25 cellular contexts compared by ENCODE assay signal in the genomic region with DNA sequence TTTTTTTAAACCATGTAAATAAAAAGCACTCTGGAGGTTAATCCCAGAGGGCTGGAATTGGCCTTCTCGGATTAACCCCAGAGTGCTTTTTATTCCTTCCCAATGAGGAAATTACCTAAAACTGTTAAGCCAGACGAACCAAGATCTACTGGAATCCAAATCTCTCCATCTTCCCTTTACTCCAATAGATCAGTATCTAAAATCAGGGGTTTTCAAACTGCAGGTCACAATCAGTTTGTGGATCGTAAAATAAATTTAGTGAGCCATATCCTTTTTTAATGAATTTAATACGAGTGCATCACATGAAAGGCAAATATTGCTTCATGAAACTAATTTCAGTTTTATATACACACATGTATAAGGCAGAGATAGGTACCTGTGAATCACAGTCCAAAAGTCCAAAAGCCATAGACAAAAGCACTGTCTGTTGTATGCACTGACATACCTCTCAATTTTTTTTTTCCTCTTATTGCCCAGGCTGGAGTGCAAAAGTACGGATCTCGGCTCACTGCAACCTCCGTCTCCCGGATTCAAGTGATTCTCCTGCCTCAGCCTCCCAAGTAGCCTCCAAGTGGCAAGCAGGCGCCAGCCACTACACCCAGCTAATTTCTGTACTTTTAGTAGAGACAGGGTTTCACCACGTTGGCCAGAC.
DNase-seq lines count a peak whose midpoint lies in the region; ATAC-seq, FAIRE-seq and TF ChIP-seq lines count a peak whose summit lies in the region.
"Had no signal": no experiment of that assay in that cellular context is flagged by ENCODE, and none has a peak within 500 bp of the region (broad histone marks: within the 10 kb centered on the region; RNA-seq: fewer than 3 reads in every experiment).

No MANE protein-coding gene starts in this region.

- no peak for TF ChIP-seq POLR2A in HepG2 (IDR thresholded peaks at IDR 0.05; ENCODE audit: insufficient read depth in 1 of 2, low read depth in 2 of 2, low read length in 2 of 2)

- intact Hi-C loops in activated CD8-positive, alpha-beta T cell treated with anti-CD3 and anti-CD28 coated beads for 36 hours (cut with micrococcal nuclease), result no loop called here
- intact Hi-C loops in HepG2 (cut with micrococcal nuclease; ENCODE audit: unreplicated experiment), result loop anchor here (1.0 kb wide), 1 partner anchor 48 kb away; no protein-coding TSS in a partner anchor
- intact Hi-C loops in A673 (cut with micrococcal nuclease; ENCODE audit: unreplicated experiment), result no loop called here

- peaks cover 51% of the 10 kb centered on the region for H3K4me1 ChIP-seq in HepG2 (ENCODE audit: insufficient read depth, low read length)
- H3K4me1 ChIP-seq in urinary bladder (ENCODE audit: insufficient read depth), result no peaks in the 10 kb centered on the region
- H3K4me1 ChIP-seq in A673 (ENCODE audit: insufficient read depth, low read length, poor library complexity, severe bottlenecking), result peaks cover 21% of the 10 kb centered on the region
- H3K4me1 ChIP-seq: HAP-1, neural progenitor cell, parathyroid adenoma had no signal

- TF ChIP-seq EP300 in HepG2 (IDR thresholded peaks at IDR 0.05; ENCODE audit: low read depth in 2 of 2, low read length in 2 of 2) (peak in 1 of 2 experiments; percentile 53; a peak in 1 of 4 replicates), HepG2 (CRISPR knock-in tag; IDR thresholded peaks at IDR 0.05; ENCODE audit: borderline replicate concordance) (0 out of 2 replicates have a peak, but pooled peaks have one; percentile 24)

- peaks cover 92% of the 10 kb centered on the region for H3K79me2 ChIP-seq in HepG2 (ENCODE audit: insufficient read depth, low read length)

- H3K9me3 Mint-ChIP-seq in activated CD8-positive, alpha-beta T cell treated with anti-CD3 and anti-CD28 coated beads for 36 hours, result peaks cover 2% of the 10 kb centered on the region
- no peaks in the 10 kb centered on the region for H3K9me3 Mint-ChIP-seq in activated CD8-positive, alpha-beta T cell treated with anti-CD3 and anti-CD28 coated beads, Interleukin-2, amount 10 ng/mL, durations not matched to agents 7 days and 5 days (ENCODE audit: insufficient read depth)
- H3K9me3 Mint-ChIP-seq: CD8-positive, alpha-beta memory T cell had no signal

- ATAC-seq in activated CD8-positive, alpha-beta T cell treated with anti-CD3 and anti-CD28 coated beads for 36 hours, result no peak
- ATAC-seq in activated CD8-positive, alpha-beta T cell treated with anti-CD3 and anti-CD28 coated beads, Interleukin-2, amount 10 ng/mL, durations not matched to agents 7 days and 5 days, result no peak
- peak; percentile 91 for ATAC-seq in HepG2
- ATAC-seq: lower lobe of right lung had no signal

- H3K9ac ChIP-seq in HepG2 (ENCODE audit: insufficient read depth, low read depth, low read length), result no peak overlapping the region
- H3K9ac ChIP-seq: neural progenitor cell, parathyroid adenoma had no signal

- no peak for DNase-seq in activated CD8-positive, alpha-beta T cell treated with anti-CD3 and anti-CD28 coated beads for 36 hours
- no peak for DNase-seq in activated CD8-positive, alpha-beta T cell treated with anti-CD3 and anti-CD28 coated beads, Interleukin-2, amount 10 ng/mL, durations not matched to agents 7 days and 5 days
- DNase-seq in HepG2 (ENCODE audit: low spot score), result peak; percentile 91
- DNase-seq in anterior cingulate cortex (lab: John Stamatoyannopoulos, UW), result no peak
- DNase-seq in A673 (ENCODE audit: low spot score), result no peak
- no peak for DNase-seq in kidney glomerular epithelial cell (lab: John Stamatoyannopoulos, UW)
- DNase-seq: 8988T; activated gamma-delta T cell; activated T-cell treated with anti-CD3 and anti-CD28 coated beads, Interleukin-2, amount 50 U/mL, for 1 hour; amniotic stem cell; CD8-positive, alpha-beta memory T cell; KG1; lower lobe of right lung; NCI-H1417 treated with DMSO at 0.1 percent for 48 hours; NCI-H2081 treated with DMSO at 0.1 percent for 48 hours; NCI-H748 treated with DMSO at 0.1 percent for 48 hours; spleen had no signal

- peaks cover 73% of the 10 kb centered on the region for H3K4me1 Mint-ChIP-seq in activated CD8-positive, alpha-beta T cell treated with anti-CD3 and anti-CD28 coated beads for 36 hours (ENCODE audit: low read depth)
- H3K4me1 Mint-ChIP-seq in activated CD8-positive, alpha-beta T cell treated with anti-CD3 and anti-CD28 coated beads, Interleukin-2, amount 10 ng/mL, durations not matched to agents 7 days and 5 days (ENCODE audit: low read depth), result peaks cover 56% of the 10 kb centered on the region
- H3K4me1 Mint-ChIP-seq: neural progenitor cell had no signal

- H3K27me3 ChIP-seq in HepG2 (ENCODE audit: control insufficient read depth in 1 of 2, insufficient read depth in 2 of 2, low read length in 2 of 2), result no peaks in the 10 kb centered on the region
- H3K27me3 ChIP-seq in A673 (replicated peaks; ENCODE audit: insufficient read depth, low read depth, low read length, poor library complexity), result no peaks in the 10 kb centered on the region
- H3K27me3 ChIP-seq: neural progenitor cell, spleen had no signal

- BruUV-seq in HepG2 (replicated peaks; lab: Mats Ljungman, UMichigan) (no TSS peak), A673 (replicated peaks; lab: Mats Ljungman, UMichigan) (no TSS peak)

- no peak for FAIRE-seq in HepG2 (lab: Jason Lieb, UNC)
- FAIRE-seq: HTR-8/SVneo, keratinocyte had no signal

- peaks cover 55% of the 10 kb centered on the region for H4K20me1 ChIP-seq in HepG2 (ENCODE audit: insufficient read depth, low read length)

- CTCF ChIA-PET in activated CD8-positive, alpha-beta T cell treated with anti-CD3 and anti-CD28 coated beads for 36 hours (lab: Charles Lee), result no interaction called here
- CTCF ChIA-PET in activated CD8-positive, alpha-beta T cell treated with anti-CD3 and anti-CD28 coated beads, Interleukin-2, amount 10 ng/mL, durations not matched to agents 7 days and 5 days (lab: Charles Lee), result no interaction called here
- CTCF ChIA-PET in HepG2 (lab: Yijun Ruan, JAX; ENCODE audit: low intra/inter-chr PET ratio, low total read pairs), result no interaction called here
- CTCF ChIA-PET in A673 (lab: Charles Lee), result no interaction called here

- H2AFZ ChIP-seq in HepG2 (ENCODE audit: low read length), result no peak overlapping the region
- H2AFZ ChIP-seq: neural progenitor cell, parathyroid adenoma had no signal

- H3K4me3 ChIP-seq in HepG2 (replicated peaks in 1 of 3; ENCODE audit: insufficient read depth in 1 of 3, low read depth in 2 of 3, low read length in 3 of 3) (no peak overlapping the region), urinary bladder (ENCODE audit: low read depth, low read length) (no peak overlapping the region), A673 (ENCODE audit: low read depth, low read length, poor library complexity, severe bottlenecking) (no peak overlapping the region)
- H3K4me3 ChIP-seq: HAP-1, lower lobe of right lung, neural progenitor cell, spleen had no signal

- H3K36me3 ChIP-seq in HepG2 (replicated peaks in 1 of 2; ENCODE audit: control insufficient read depth in 1 of 2, insufficient read depth in 2 of 2, low read length in 2 of 2) (peaks cover 2% of the 10 kb centered on the region in 2 experiments; a peak in 1 of 5 replicates), urinary bladder (ENCODE audit: insufficient read depth) (no peaks in the 10 kb centered on the region), A673 (ENCODE audit: insufficient read depth, low read length, poor library complexity, severe bottlenecking) (no peaks in the 10 kb centered on the region)
- H3K36me3 ChIP-seq: HAP-1, lower lobe of right lung, neural progenitor cell had no signal

- H3K9me3 ChIP-seq in HepG2 (ENCODE audit: low read length), result no peaks in the 10 kb centered on the region
- peaks cover 14% of the 10 kb centered on the region for H3K9me3 ChIP-seq in A673 (ENCODE audit: low read depth, low read length, poor library complexity, severe bottlenecking)
- H3K9me3 ChIP-seq: HAP-1, lower lobe of right lung, spleen had no signal

- POLR2A ChIA-PET in activated CD8-positive, alpha-beta T cell treated with anti-CD3 and anti-CD28 coated beads for 36 hours (lab: Charles Lee), result no interaction called here
- POLR2A ChIA-PET in activated CD8-positive, alpha-beta T cell treated with anti-CD3 and anti-CD28 coated beads, Interleukin-2, amount 10 ng/mL, durations not matched to agents 7 days and 5 days (lab: Charles Lee), result no interaction called here
- POLR2A ChIA-PET in HepG2 (lab: Yijun Ruan, JAX), result no interaction called here
- POLR2A ChIA-PET in A673 (lab: Charles Lee; ENCODE audit: low non-redundant PET), result no interaction called here

- H3K27me3 Mint-ChIP-seq in activated CD8-positive, alpha-beta T cell treated with anti-CD3 and anti-CD28 coated beads for 36 hours, result no peaks in the 10 kb centered on the region
- H3K27me3 Mint-ChIP-seq in activated CD8-positive, alpha-beta T cell treated with anti-CD3 and anti-CD28 coated beads, Interleukin-2, amount 10 ng/mL, durations not matched to agents 7 days and 5 days (ENCODE audit: low read depth), result no peaks in the 10 kb centered on the region
- H3K27me3 Mint-ChIP-seq: CD8-positive, alpha-beta memory T cell had no signal

- WGBS in HepG2 (ENCODE audit: low lambda C conversion rate), result 56% methylated on average over 10 of the region's 10 CpGs
- 83% methylated on average over 10 of the region's 10 CpGs for WGBS in urinary bladder

- in situ Hi-C loops in HepG2 (cut with HindIII; ENCODE audit: extremely low pct_ligation_motif_present, low pct_unique_long_range_greater_than_20kb), result no loop called here

- H3K27ac ChIP-seq in VCaP, result 0 out of 2 replicates have a peak overlapping the region, but pooled peaks have one; percentile 11
- H3K27ac ChIP-seq in HepG2 (ENCODE audit: extremely low read length, insufficient read depth, low read length), result peak overlapping the region; percentile 50
- peak overlapping the region; percentile 18 for H3K27ac ChIP-seq in urinary bladder (ENCODE audit: low read depth)
- H3K27ac ChIP-seq in A673 (ENCODE audit: low read depth, low read length, poor library complexity, severe bottlenecking), result no peak overlapping the region
- H3K27ac ChIP-seq: lower lobe of right lung, neural progenitor cell, parathyroid adenoma, RWPE1, spleen had no signal

- no peak overlapping the region for H3K4me2 ChIP-seq in HepG2 (ENCODE audit: low read depth, low read length)
- H3K4me2 ChIP-seq: neural progenitor cell had no signal

- H3K36me3 Mint-ChIP-seq in activated CD8-positive, alpha-beta T cell treated with anti-CD3 and anti-CD28 coated beads for 36 hours (ENCODE audit: low read depth), result peaks cover 55% of the 10 kb centered on the region
- H3K36me3 Mint-ChIP-seq in activated CD8-positive, alpha-beta T cell treated with anti-CD3 and anti-CD28 coated beads, Interleukin-2, amount 10 ng/mL, durations not matched to agents 7 days and 5 days (ENCODE audit: low read depth), result peaks cover 55% of the 10 kb centered on the region

- no peak overlapping the region for H3K4me3 Mint-ChIP-seq in activated CD8-positive, alpha-beta T cell treated with anti-CD3 and anti-CD28 coated beads for 36 hours
- H3K4me3 Mint-ChIP-seq in activated CD8-positive, alpha-beta T cell treated with anti-CD3 and anti-CD28 coated beads, Interleukin-2, amount 10 ng/mL, durations not matched to agents 7 days and 5 days, result no peak overlapping the region
- H3K4me3 Mint-ChIP-seq: neural progenitor cell had no signal

- TF ChIP-seq CTCF in activated CD8-positive, alpha-beta T cell treated with anti-CD3 and anti-CD28 coated beads for 36 hours (IDR thresholded peaks at IDR 0.05), result no peak
- TF ChIP-seq CTCF in VCaP (conservative IDR thresholded peaks at IDR 0.05), result no peak
- TF ChIP-seq CTCF in HepG2 (CRISPR knock-in tag; IDR thresholded peaks at IDR 0.05), result no peak
- no peak for TF ChIP-seq CTCF in A673 (conservative IDR thresholded peaks at IDR 0.05; ENCODE audit: low read depth, low read length)

- TF ChIP-seq RAD21 in HepG2 (CRISPR knock-in tag; IDR thresholded peaks at IDR 0.05), result no peak

- peak overlapping the region; percentile 34 for H3K27ac Mint-ChIP-seq in activated CD8-positive, alpha-beta T cell treated with anti-CD3 and anti-CD28 coated beads for 36 hours
- no peak overlapping the region for H3K27ac Mint-ChIP-seq in activated CD8-positive, alpha-beta T cell treated with anti-CD3 and anti-CD28 coated beads, Interleukin-2, amount 10 ng/mL, durations not matched to agents 7 days and 5 days
- H3K27ac Mint-ChIP-seq: neural progenitor cell had no signal
